Comparison of ENCODE assay signal across 13 cellular contexts in the genomic region with DNA sequence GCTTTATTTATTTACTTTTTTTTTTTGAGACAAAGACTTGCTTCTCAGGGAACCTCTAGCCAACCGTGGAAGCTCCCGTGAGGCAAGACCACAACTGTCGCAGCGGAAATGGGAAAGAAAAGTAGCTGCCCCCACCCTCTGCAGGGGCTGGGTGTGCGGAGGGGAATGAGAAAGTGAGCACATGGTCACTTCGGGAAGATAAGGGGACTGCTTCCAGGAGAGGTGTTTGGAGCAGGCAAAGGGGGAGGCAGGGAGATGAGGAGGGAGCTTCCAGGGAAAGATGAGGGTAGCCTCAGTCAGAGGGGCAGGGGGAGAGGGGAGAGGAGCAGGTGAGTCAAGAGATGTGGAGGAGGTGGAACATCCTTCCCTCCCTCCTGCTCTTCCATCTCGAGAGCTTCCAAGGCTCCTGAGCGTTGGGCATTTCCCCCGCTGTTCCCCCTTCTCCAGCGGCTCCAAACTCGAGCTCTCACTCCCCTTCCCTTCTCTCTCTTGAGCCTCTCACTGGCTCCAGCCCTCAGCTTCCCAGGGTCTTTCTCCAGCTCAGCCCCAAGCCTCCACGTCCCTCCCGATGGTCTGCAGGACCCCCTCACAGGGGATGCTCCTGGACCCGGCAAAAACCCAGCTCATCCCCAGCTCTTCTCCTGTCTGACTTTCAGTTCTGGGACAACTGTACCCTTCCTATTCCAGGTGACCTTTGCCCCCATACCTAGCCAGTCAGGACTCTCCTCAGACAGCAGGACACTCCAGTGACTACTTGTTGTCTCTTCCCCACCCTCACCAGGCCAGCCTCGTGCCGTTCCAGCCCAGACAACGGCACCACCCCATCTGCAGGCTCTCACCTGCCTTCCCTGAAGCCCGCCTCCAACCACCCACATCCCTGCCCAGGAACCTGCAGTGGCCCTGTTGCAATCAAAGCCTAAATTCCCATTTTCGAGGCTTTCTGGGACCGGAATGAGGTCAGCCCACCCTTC. TPM values are rescaled to one million over a fixed set of nuclear protein-coding genes. Genes with fewer than 3 reads are reported as not detected.
DNase-seq lines count a peak whose midpoint lies in the region; ATAC-seq, FAIRE-seq and TF ChIP-seq lines count a peak whose summit lies in the region.
"Had no signal": no experiment of that assay in that cellular context is flagged by ENCODE, and none has a peak within 500 bp of the region (broad histone marks: within the 10 kb centered on the region; RNA-seq: fewer than 3 reads in every experiment).

No MANE protein-coding gene starts in this region.

- H3K9ac ChIP-seq in H1 (replicated peaks in 1 of 4; ENCODE audit: extremely low read depth in 1 of 4, low read depth in 3 of 4, low read length in 3 of 4), result no peak overlapping the region

- intact Hi-C loops in pancreas (cut with DNase I), result no loop called here

- no peak for TF ChIP-seq RAD21 in H1 (IDR thresholded peaks at IDR 0.05 in 1 of 2, conservative IDR thresholded peaks at IDR 0.05 in 1 of 2; ENCODE audit: low read depth in 2 of 2, low read length in 2 of 2)

- DNase-seq in NCI-H748 (lab: John Stamatoyannopoulos, UW; ENCODE audit: unreplicated experiment) (peak; percentile 18), NCI-H748 treated with DMSO at 0.1 percent for 48 hours (lab: John Stamatoyannopoulos, UW) (no peak), NCI-H1092 (lab: John Stamatoyannopoulos, UW) (peak; percentile 4), H1 (ENCODE audit: low read depth in 1 of 2, low spot score in 2 of 2) (no peak), pancreas (peak in 1 of 6 donors; percentile 39)
- DNase-seq: cortex of kidney, NCI-H526 treated with DMSO at 0.1 percent for 48 hours had no signal

- no peak overlapping the region for H2AK5ac ChIP-seq in H1 (ENCODE audit: low read depth, low read length)

- H4K91ac ChIP-seq in H1 (replicated peaks; ENCODE audit: insufficient read length, low read length), result peak overlapping the region; percentile 73

- H3K4me3 ChIP-seq in H1 (ENCODE audit: extremely low read depth in 1 of 4, insufficient read depth in 2 of 4, low read depth in 3 of 4, low read length in 4 of 4) (no peak overlapping the region), pancreas (no peak overlapping the region)
- H3K4me3 ChIP-seq: right atrium auricular region, vagina had no signal

- H3K79me1 ChIP-seq in H1 (ENCODE audit: low read depth, low read length), result no peaks in the 10 kb centered on the region

- no peak overlapping the region for H3K56ac ChIP-seq in H1 (replicated peaks; ENCODE audit: insufficient read length, low read depth, low read length)

- no peak overlapping the region for H2BK120ac ChIP-seq in H1 (replicated peaks; ENCODE audit: low read depth, low read length)

- no peak overlapping the region for H3K23ac ChIP-seq in H1 (ENCODE audit: insufficient read length)

- POLR2A ChIA-PET in H1 (lab: Charles Lee; ENCODE audit: partially characterized antibody), result interaction anchor here (1.1 to 2.2 kb wide), 3 partner anchors 16 to 128 kb away, joined by 3 to 7 read pairs (median 4); no protein-coding TSS in a partner anchor

- no peaks in the 10 kb centered on the region for H3K79me2 ChIP-seq in H1 (ENCODE audit: control insufficient read depth in 1 of 2, insufficient read depth in 2 of 2, low read length in 2 of 2)

- H3K23me2 ChIP-seq in H1 (ENCODE audit: low read depth, low read length), result no peaks in the 10 kb centered on the region

- no peak overlapping the region for H2BK15ac ChIP-seq in H1 (ENCODE audit: low read length)

- H3K27me3 ChIP-seq in H1 (replicated peaks in 1 of 4; ENCODE audit: control insufficient read depth in 3 of 4, extremely low read depth in 1 of 4, insufficient read depth in 3 of 4, low read length in 3 of 4) (no peaks in the 10 kb centered on the region), pancreas (no peaks in the 10 kb centered on the region)
- H3K27me3 ChIP-seq: right atrium auricular region, vagina had no signal

- ATAC-seq in pancreas (peak; percentile 48 to 81 (median 58)), GM18861 (IDR thresholded peaks at IDR 0.05; ENCODE audit: unreplicated experiment) (no peak), GM18517 (IDR thresholded peaks at IDR 0.05; ENCODE audit: unreplicated experiment) (no peak), GM18498 (IDR thresholded peaks at IDR 0.05; ENCODE audit: unreplicated experiment) (no peak)

- CTCF ChIA-PET in H1 (lab: Charles Lee; ENCODE audit: partially characterized antibody), result interaction anchor here (0.7 to 2.7 kb wide), 12 partner anchors 9 to 168 kb away, joined by 3 to 8 read pairs (median 4); no protein-coding TSS in a partner anchor

- H3K4me1 ChIP-seq in H1 (replicated peaks in 1 of 4; ENCODE audit: control insufficient read depth in 3 of 4, insufficient read depth in 4 of 4, low read length in 3 of 4), result peaks cover 0 to 11% (median 2%) of the 10 kb centered on the region in 4 experiments; a peak in 5 of 7 replicates
- H3K4me1 ChIP-seq in pancreas, result no peaks in the 10 kb centered on the region

- H2BK12ac ChIP-seq in H1 (ENCODE audit: low read depth, low read length), result 0 out of 2 replicates have a peak overlapping the region, but pooled peaks have one; percentile 50

- no peaks in the 10 kb centered on the region for H3K9me3 ChIP-seq in H1 (ENCODE audit: insufficient read depth in 2 of 2, low read depth in 1 of 2, low read length in 1 of 2)
- no peaks in the 10 kb centered on the region for H3K9me3 ChIP-seq in pancreas
- H3K9me3 ChIP-seq: vagina had no signal

- TF ChIP-seq CTCF in H1 (IDR thresholded peaks at IDR 0.05; ENCODE audit: control extremely low read depth in 1 of 3, insufficient read depth in 1 of 3, low read depth in 1 of 3, low read length in 3 of 3) (no peak), pancreas (IDR thresholded peaks at IDR 0.05) (no peak)

- no peak overlapping the region for H3K27ac ChIP-seq in H1 (ENCODE audit: low read depth, low read length)
- no peak overlapping the region for H3K27ac ChIP-seq in pancreas
- H3K27ac ChIP-seq: right atrium auricular region, vagina had no signal

- H2BK20ac ChIP-seq in H1 (ENCODE audit: low read length), result peak overlapping the region; percentile 48; the same call in 1 of the 2 replicates

- TF ChIP-seq POLR2A in H1 (IDR thresholded peaks at IDR 0.05; ENCODE audit: control extremely low read depth in 1 of 2, low read depth in 2 of 2, low read length in 2 of 2), result no peak

- H4K5ac ChIP-seq in H1 (ENCODE audit: insufficient read length, low read depth, low read length), result no peak overlapping the region

- no peak overlapping the region for H3K14ac ChIP-seq in H1 (ENCODE audit: insufficient read length)

- no peaks in the 10 kb centered on the region for H3K36me3 ChIP-seq in H1 (ENCODE audit: control insufficient read depth in 2 of 4, insufficient read depth in 4 of 4, low read length in 3 of 4)
- H3K36me3 ChIP-seq in pancreas, result no peaks in the 10 kb centered on the region
- H3K36me3 ChIP-seq: right atrium auricular region, vagina had no signal

- H3K4ac ChIP-seq in H1 (replicated peaks; ENCODE audit: insufficient read length, low read depth, low read length), result no peak overlapping the region

- H2AFZ ChIP-seq in H1 (ENCODE audit: low read length), result no peak overlapping the region

- no peaks in the 10 kb centered on the region for H4K20me1 ChIP-seq in H1 (replicated peaks in 1 of 2; ENCODE audit: control insufficient read depth in 1 of 2, insufficient read depth in 2 of 2, low read length in 2 of 2)

- FAIRE-seq in H1 (lab: Jason Lieb, UNC), result no peak
- FAIRE-seq in pancreas (lab: Jason Lieb, UNC), result no peak

- H2BK5ac ChIP-seq in H1 (ENCODE audit: low read depth, low read length), result no peak overlapping the region

- no peak for TF ChIP-seq EP300 in H1 (IDR thresholded peaks at IDR 0.05; ENCODE audit: borderline replicate concordance in 1 of 2, low read depth in 2 of 2, low read length in 2 of 2)

- H3K18ac ChIP-seq in H1 (ENCODE audit: extremely low read depth, low read length), result no peak overlapping the region

- WGBS in H1 (ENCODE audit: extremely low coverage in 1 of 2, insufficient coverage in 1 of 2, insufficient read length in 1 of 2, insufficient replicate concordance in 2 of 2, low coverage in 1 of 2, low lambda C conversion rate in 2 of 2, missing lambda C conversion rate in 1 of 2), 2 experiments, result 85% methylated on average over 17 of the region's 20 CpGs; no CpG with 5 or more reads in 1 of the 2 experiments
- WGBS in pancreas, 2 donors, result 34 to 36% methylated on average over 19 to 20 of the region's 20 CpGs

- no peak overlapping the region for H3K4me2 ChIP-seq in H1 (ENCODE audit: insufficient read depth in 1 of 2, low read depth in 2 of 2, low read length in 2 of 2)

- no peak overlapping the region for H4K8ac ChIP-seq in H1 (ENCODE audit: extremely low read depth, insufficient read depth, low read length)

RNA-seq across cellular contexts. Expression of gene IL2RB, which starts 4.0 kb away (rescaled TPM):
- 0.67 and 1.3 TPM in 2 replicates for total RNA-seq in H1 (2021; fragmentation: NEBNext Ultra II Directional; extraction: Animal tissue kit (Norgen Biotek cat#: 25700))
- polyA plus RNA-seq in H1 (2011; rRNA removed) (0.67 and 1.1 TPM in 2 replicates), pancreas (under 1 TPM; 0.05 to 0.19 TPM)
- polyA plus RNA-seq in H1 (2011; cell fraction: cytosol; rRNA removed), result 0.48 TPM
- polyA plus RNA-seq in H1 (2011; cell fraction: nucleus; rRNA removed), result 0.96 TPM
- polyA plus RNA-seq in H1 (2012, experiment 1 of 2), result 0.55 to 0.76 TPM (median 0.72 TPM) in 4 replicates
- polyA plus RNA-seq in H1 (2012, experiment 2 of 2), result 0.80 TPM
- polyA plus RNA-seq in H1 (2013, experiment 1 of 2), result 1.6 TPM
- 1.6 TPM for polyA plus RNA-seq in H1 (2013, experiment 2 of 2)
- 0.85 and 1.0 TPM in 2 replicates for polyA minus RNA-seq in H1 (2011; rRNA and poly(A)+ RNA removed)
- polyA minus RNA-seq in H1 (2011; cell fraction: cytosol; rRNA and poly(A)+ RNA removed), result 1.0 TPM
- polyA minus RNA-seq in H1 (2011; cell fraction: nucleus; rRNA and poly(A)+ RNA removed), result 0.60 TPM
- total RNA-seq in pancreas, result under 1 TPM; 0.05 to 1.00 (median 0.58) TPM
- total RNA-seq: lung microvascular endothelial cell had no signal

RNA-seq across cellular contexts. Expression of gene TMPRSS6, which starts 36.2 kb away (rescaled TPM):
- total RNA-seq in H1 (2021; fragmentation: NEBNext Ultra II Directional; extraction: Animal tissue kit (Norgen Biotek cat#: 25700)), result not detected in 2 replicates
- polyA plus RNA-seq in H1 (2011; rRNA removed) (0.02 and 0.05 TPM in 2 replicates), pancreas (1 to 10 TPM; 1.3 to 3.1 TPM)
- 0.06 TPM for polyA plus RNA-seq in H1 (2011; cell fraction: cytosol; rRNA removed)
- polyA plus RNA-seq in H1 (2011; cell fraction: nucleus; rRNA removed), result 0.19 TPM
- 0.13 to 0.27 TPM (median 0.19 TPM) in 4 replicates for polyA plus RNA-seq in H1 (2012, experiment 1 of 2)
- 0.09 TPM for polyA plus RNA-seq in H1 (2012, experiment 2 of 2)
- 0.02 TPM for polyA plus RNA-seq in H1 (2013, experiment 1 of 2)
- 0.02 TPM for polyA plus RNA-seq in H1 (2013, experiment 2 of 2)
- polyA minus RNA-seq in H1 (2011; rRNA and poly(A)+ RNA removed), result not detected in 2 replicates
- polyA minus RNA-seq in H1 (2011; cell fraction: cytosol; rRNA and poly(A)+ RNA removed), result not detected
- not detected for polyA minus RNA-seq in H1 (2011; cell fraction: nucleus; rRNA and poly(A)+ RNA removed)
- total RNA-seq in pancreas, result 1 to 10 TPM in 1 of 6 donors, under 1 TPM in 5; 0.13 to 1.0 (median 0.30) TPM
- total RNA-seq: lung microvascular endothelial cell, right atrium auricular region, vagina had no signal

RNA-seq across cellular contexts. Expression of gene C1QTNF6, which starts 42.3 kb away (rescaled TPM):
- 3.1 and 4.6 TPM in 2 replicates for total RNA-seq in H1 (2021; fragmentation: NEBNext Ultra II Directional; extraction: Animal tissue kit (Norgen Biotek cat#: 25700))
- polyA plus RNA-seq in H1 (2011; rRNA removed), result 5.9 and 6.5 TPM in 2 replicates
- polyA plus RNA-seq in H1 (2011; cell fraction: cytosol; rRNA removed), result 5.7 TPM
- polyA plus RNA-seq in H1 (2011; cell fraction: nucleus; rRNA removed), result 17.9 TPM
- 4.9 to 6.3 TPM (median 5.5 TPM) in 4 replicates for polyA plus RNA-seq in H1 (2012, experiment 1 of 2)
- polyA plus RNA-seq in H1 (2012, experiment 2 of 2), result 2.6 TPM
- 5.6 TPM for polyA plus RNA-seq in H1 (2013, experiment 1 of 2)
- 6.5 TPM for polyA plus RNA-seq in H1 (2013, experiment 2 of 2)
- 5.3 and 5.7 TPM in 2 replicates for polyA minus RNA-seq in H1 (2011; rRNA and poly(A)+ RNA removed)
- 2.9 TPM for polyA minus RNA-seq in H1 (2011; cell fraction: cytosol; rRNA and poly(A)+ RNA removed)
- 11.6 TPM for polyA minus RNA-seq in H1 (2011; cell fraction: nucleus; rRNA and poly(A)+ RNA removed)
- total RNA-seq in pancreas, result 1 to 10 TPM; 1.2 to 8.0 (median 2.1) TPM
- polyA plus RNA-seq in pancreas, result 10 to 100 TPM in 1 of 2 donors, 1 to 10 TPM in 1; 9.8 to 10.9 TPM

Comparison
In these comparisons a context has a peak if more than half of its experiments do, and no peak if none do; other contexts are left out.
1. DNase-seq: peak in NCI-H748 (single experiment) and NCI-H1092 (single experiment); none in NCI-H748 treated with DMSO at 0.1 percent for 48 hours (single experiment) and H1 (0 of 2).
2. ATAC-seq: peak in pancreas (4 of 4); none in GM18861 (single experiment), GM18517 (single experiment) and GM18498 (single experiment).